ENCODE assay signal across 25 cellular contexts in genomic region chr1:177783052-177783451, GRCh38.
DNase-seq lines count a peak whose midpoint lies in the region; ATAC-seq, FAIRE-seq and TF ChIP-seq lines count a peak whose summit lies in the region.
"Had no signal": no experiment of that assay in that cellular context is flagged by ENCODE, and none has a peak within 500 bp of the region (broad histone marks: within the 10 kb centered on the region; RNA-seq: fewer than 3 reads in every experiment).

No MANE protein-coding gene starts in this region.

- no peak for FAIRE-seq in HepG2 (lab: Jason Lieb, UNC)
- FAIRE-seq: A549 had no signal

- TF ChIP-seq CTCF in HepG2 (CRISPR knock-in tag; IDR thresholded peaks at IDR 0.05), result peak; percentile 23; the same call in 1 of the 2 replicates
- peak in 1 of 4 donors; percentile 20 for TF ChIP-seq CTCF in right lobe of liver (IDR thresholded peaks at IDR 0.05)
- no peak for TF ChIP-seq CTCF in WTC11 (IDR thresholded peaks at IDR 0.05)
- peak; percentile 2 for TF ChIP-seq CTCF in smooth muscle cell (IDR thresholded peaks at IDR 0.05; ENCODE audit: borderline replicate concordance, insufficient read depth, poor library complexity, severe bottlenecking)

- POLR2A ChIA-PET in HepG2 (lab: Yijun Ruan, JAX), result no interaction called here
- POLR2A ChIA-PET in WTC11 (lab: Charles Lee), result no interaction called here

- no peak for TF ChIP-seq POLR2A in HepG2 (IDR thresholded peaks at IDR 0.05; ENCODE audit: insufficient read depth in 1 of 2, low read depth in 2 of 2, low read length in 2 of 2)
- no peak for TF ChIP-seq POLR2A in right lobe of liver (IDR thresholded peaks at IDR 0.05)

- no peaks in the 10 kb centered on the region for H3K9me3 Mint-ChIP-seq in WTC11
- H3K9me3 Mint-ChIP-seq: activated CD4-positive, alpha-beta T cell treated with anti-CD3 and anti-CD28 coated beads, Interleukin-2, amount 10 ng/mL, durations not matched to agents 7 days and 5 days; activated T-helper 1 cell treated with anti-CD3 and anti-CD28 coated beads, Interleukin-12 subunit alpha, Interleukin-12 subunit beta, Interleukin-2, Interleukin-4 antibody, amounts not matched to agents 30 ng/mL and 10 ng/mL and 1 ng/mL, durations not matched to agents 14 hours and 24 hours and 36 hours had no signal

- H3K4me1 Mint-ChIP-seq in WTC11, result peaks cover 29% of the 10 kb centered on the region
- H3K4me1 Mint-ChIP-seq: activated CD4-positive, alpha-beta T cell treated with anti-CD3 and anti-CD28 coated beads, Interleukin-2, amount 10 ng/mL, durations not matched to agents 7 days and 5 days; activated CD8-positive, alpha-beta memory T cell treated with anti-CD3 and anti-CD28 coated beads, Interleukin-2, amount 10 ng/mL, durations not matched to agents 7 days and 5 days; central memory CD8-positive, alpha-beta T cell had no signal

- intact Hi-C loops in HepG2 (cut with micrococcal nuclease; ENCODE audit: unreplicated experiment) (loop anchor here (5.0 kb wide), 2 partner anchors 296 to 886 kb away; no protein-coding TSS in a partner anchor), right lobe of liver (cut with DNase I) (no loop called here)

- in situ Hi-C loops in HepG2 (cut with HindIII; ENCODE audit: extremely low pct_ligation_motif_present, low pct_unique_long_range_greater_than_20kb), result loop anchor here (25.0 kb wide), 1 partner anchor 896 kb away; no protein-coding TSS in a partner anchor

- H3K9me3 ChIP-seq in HepG2 (ENCODE audit: low read length), result no peaks in the 10 kb centered on the region
- no peaks in the 10 kb centered on the region for H3K9me3 ChIP-seq in right lobe of liver
- H3K9me3 ChIP-seq in smooth muscle cell (replicated peaks; ENCODE audit: low read depth), result no peaks in the 10 kb centered on the region
- H3K9me3 ChIP-seq: A549, BE2C, SJSA1 had no signal

- no peak overlapping the region for H3K4me3 ChIP-seq in HepG2 (replicated peaks in 1 of 3; ENCODE audit: insufficient read depth in 1 of 3, low read depth in 2 of 3, low read length in 3 of 3)
- no peak overlapping the region for H3K4me3 ChIP-seq in right lobe of liver
- H3K4me3 ChIP-seq in smooth muscle cell, result no peak overlapping the region
- H3K4me3 ChIP-seq: A549, SJSA1 had no signal

- no peak overlapping the region for H2AFZ ChIP-seq in HepG2 (ENCODE audit: low read length)
- H2AFZ ChIP-seq in smooth muscle cell (ENCODE audit: low read depth), result no peak overlapping the region

- TF ChIP-seq EP300 in HepG2 (IDR thresholded peaks at IDR 0.05; ENCODE audit: low read depth in 2 of 2, low read length in 2 of 2), result no peak
- TF ChIP-seq EP300 in HepG2 (CRISPR knock-in tag; IDR thresholded peaks at IDR 0.05; ENCODE audit: borderline replicate concordance), result no peak

- H3K36me3 Mint-ChIP-seq in WTC11, result no peaks in the 10 kb centered on the region
- H3K36me3 Mint-ChIP-seq: activated CD8-positive, alpha-beta memory T cell treated with anti-CD3 and anti-CD28 coated beads, Interleukin-2, amount 10 ng/mL, durations not matched to agents 7 days and 5 days; natural killer cell treated with Interleukin-12 subunit alpha and Interleukin-12 subunit beta and Interleukin-15 and Interleukin-18, amount 100 ng/mL, for 72 hours had no signal

- H3K27ac ChIP-seq in HepG2 (ENCODE audit: extremely low read length, insufficient read depth, low read length), result no peak overlapping the region
- H3K27ac ChIP-seq in right lobe of liver, result no peak overlapping the region
- H3K27ac ChIP-seq in smooth muscle cell (ENCODE audit: low read depth), result no peak overlapping the region
- H3K27ac ChIP-seq: A549, foreskin keratinocyte, SJSA1 had no signal

- DNase-seq in HepG2 (ENCODE audit: low spot score) (peak; percentile 3), right lobe of liver (no peak), NAMALWA (ENCODE audit: low spot score) (peak; percentile 21), WTC11 (ENCODE audit: low spot score) (peak; percentile 56), smooth muscle cell (lab: John Stamatoyannopoulos, UW; ENCODE audit: unreplicated experiment) (no peak), islet precursor cell (no peak), NCI-H1048 (lab: John Stamatoyannopoulos, UW) (no peak)
- DNase-seq: activated CD4-positive, alpha-beta T cell treated with anti-CD3 and anti-CD28 coated beads, Interleukin-2, amount 10 ng/mL, durations not matched to agents 7 days and 5 days; activated CD8-positive, alpha-beta memory T cell treated with anti-CD3 and anti-CD28 coated beads, Interleukin-2, amount 10 ng/mL, durations not matched to agents 7 days and 5 days; activated naive CD4-positive, alpha-beta T cell treated with anti-CD3 and anti-CD28 coated beads, Interleukin-2, amount 50 U/mL, for 16 hours; aorta; BE2C; erythroblast; foreskin keratinocyte; NCI-H187; NCI-H69; posterior cingulate gyrus; substantia nigra had no signal

- ATAC-seq in HepG2 (no peak), right lobe of liver (no peak), WTC11 (peak; percentile 49), HG02981 (IDR thresholded peaks at IDR 0.05; ENCODE audit: unreplicated experiment) (no peak)
- ATAC-seq: A549; activated CD8-positive, alpha-beta memory T cell treated with anti-CD3 and anti-CD28 coated beads, Interleukin-2, amount 10 ng/mL, durations not matched to agents 7 days and 5 days; foreskin keratinocyte; natural killer cell treated with Interleukin-12 subunit alpha and Interleukin-12 subunit beta and Interleukin-15 and Interleukin-18, amount 100 ng/mL, for 72 hours had no signal

- H3K4me2 ChIP-seq in HepG2 (ENCODE audit: low read depth, low read length), result no peak overlapping the region
- H3K4me2 ChIP-seq in smooth muscle cell, result no peak overlapping the region
- H3K4me2 ChIP-seq: A549 had no signal

- TF ChIP-seq RAD21 in HepG2 (CRISPR knock-in tag; IDR thresholded peaks at IDR 0.05), result no peak

- H3K9ac ChIP-seq in HepG2 (ENCODE audit: insufficient read depth, low read depth, low read length), result no peak overlapping the region
- no peak overlapping the region for H3K9ac ChIP-seq in smooth muscle cell (ENCODE audit: low read depth)

- H3K36me3 ChIP-seq in HepG2 (replicated peaks in 1 of 2; ENCODE audit: control insufficient read depth in 1 of 2, insufficient read depth in 2 of 2, low read length in 2 of 2) (no peaks in the 10 kb centered on the region), right lobe of liver (no peaks in the 10 kb centered on the region), smooth muscle cell (ENCODE audit: low read depth) (no peaks in the 10 kb centered on the region)
- H3K36me3 ChIP-seq: BE2C, SJSA1 had no signal

- no peak overlapping the region for H3K4me3 Mint-ChIP-seq in WTC11
- H3K4me3 Mint-ChIP-seq: activated CD4-positive, alpha-beta T cell treated with anti-CD3 and anti-CD28 coated beads, Interleukin-2, amount 10 ng/mL, durations not matched to agents 7 days and 5 days; activated CD8-positive, alpha-beta memory T cell treated with anti-CD3 and anti-CD28 coated beads, Interleukin-2, amount 10 ng/mL, durations not matched to agents 7 days and 5 days; activated T-helper 1 cell treated with anti-CD3 and anti-CD28 coated beads, Interleukin-12 subunit alpha, Interleukin-12 subunit beta, Interleukin-2, Interleukin-4 antibody, amounts not matched to agents 30 ng/mL and 10 ng/mL and 1 ng/mL, durations not matched to agents 14 hours and 24 hours and 36 hours; central memory CD8-positive, alpha-beta T cell; natural killer cell treated with Interleukin-12 subunit alpha and Interleukin-12 subunit beta and Interleukin-15 and Interleukin-18, amount 100 ng/mL, for 72 hours; T-helper 1 cell treated with Interleukin-12 subunit alpha and Interleukin-12 subunit beta and Interleukin-4 antibody, amounts not matched to agents 30 μg/mL and 1 μg/mL, for 36 hours had no signal

- no peak overlapping the region for H3K27ac Mint-ChIP-seq in WTC11
- H3K27ac Mint-ChIP-seq: activated CD4-positive, alpha-beta T cell treated with anti-CD3 and anti-CD28 coated beads, Interleukin-2, amount 10 ng/mL, durations not matched to agents 7 days and 5 days; activated CD8-positive, alpha-beta memory T cell treated with anti-CD3 and anti-CD28 coated beads, Interleukin-2, amount 10 ng/mL, durations not matched to agents 7 days and 5 days; activated T-helper 1 cell treated with anti-CD3 and anti-CD28 coated beads, Interleukin-12 subunit alpha, Interleukin-12 subunit beta, Interleukin-2, Interleukin-4 antibody, amounts not matched to agents 30 ng/mL and 10 ng/mL and 1 ng/mL, durations not matched to agents 14 hours and 24 hours and 36 hours; natural killer cell treated with Interleukin-12 subunit alpha and Interleukin-12 subunit beta and Interleukin-15 and Interleukin-18, amount 100 ng/mL, for 72 hours; T-helper 1 cell treated with Interleukin-12 subunit alpha and Interleukin-12 subunit beta and Interleukin-4 antibody, amounts not matched to agents 30 μg/mL and 1 μg/mL, for 36 hours had no signal

- no peaks in the 10 kb centered on the region for H3K4me1 ChIP-seq in HepG2 (ENCODE audit: insufficient read depth, low read length)
- H3K4me1 ChIP-seq in right lobe of liver, result no peaks in the 10 kb centered on the region
- peaks cover 10% of the 10 kb centered on the region for H3K4me1 ChIP-seq in smooth muscle cell (ENCODE audit: low read depth)
- H3K4me1 ChIP-seq: A549, BE2C, foreskin keratinocyte, SJSA1 had no signal

- peaks cover 0 to 4% of the 10 kb centered on the region in 2 experiments; a peak in 1 of 5 replicates for H3K27me3 ChIP-seq in HepG2 (ENCODE audit: control insufficient read depth in 1 of 2, insufficient read depth in 2 of 2, low read length in 2 of 2)
- no peaks in the 10 kb centered on the region for H3K27me3 ChIP-seq in right lobe of liver
- peaks cover 17% of the 10 kb centered on the region for H3K27me3 ChIP-seq in smooth muscle cell (ENCODE audit: low read depth)
- H3K27me3 ChIP-seq: BE2C, SJSA1 had no signal

- H3K27me3 Mint-ChIP-seq in WTC11 (ENCODE audit: low read depth), result no peaks in the 10 kb centered on the region
- H3K27me3 Mint-ChIP-seq: activated CD4-positive, alpha-beta T cell treated with anti-CD3 and anti-CD28 coated beads, Interleukin-2, amount 10 ng/mL, durations not matched to agents 7 days and 5 days; activated CD8-positive, alpha-beta memory T cell treated with anti-CD3 and anti-CD28 coated beads, Interleukin-2, amount 10 ng/mL, durations not matched to agents 7 days and 5 days; central memory CD8-positive, alpha-beta T cell; natural killer cell treated with Interleukin-12 subunit alpha and Interleukin-12 subunit beta and Interleukin-15 and Interleukin-18, amount 100 ng/mL, for 72 hours had no signal

- WGBS in HepG2 (ENCODE audit: low lambda C conversion rate), result 6% methylated on average over 4 of the region's 4 CpGs
- WGBS in right lobe of liver (ENCODE audit: insufficient coverage, low coverage, low lambda C conversion rate, missing lambda C conversion rate), result 46% methylated on average over 4 of the region's 4 CpGs
- WGBS in smooth muscle cell (ENCODE audit: low lambda C conversion rate), result 58% methylated on average over 4 of the region's 4 CpGs

- H3K79me2 ChIP-seq in HepG2 (ENCODE audit: insufficient read depth, low read length) (no peaks in the 10 kb centered on the region), smooth muscle cell (ENCODE audit: low read depth) (no peaks in the 10 kb centered on the region)

- no TSS peak for BruUV-seq in HepG2 (replicated peaks; lab: Mats Ljungman, UMichigan)

- no peaks in the 10 kb centered on the region for H3F3A ChIP-seq in smooth muscle cell (ENCODE audit: low read depth)

- CTCF ChIA-PET in HepG2 (lab: Yijun Ruan, JAX; ENCODE audit: low intra/inter-chr PET ratio, low total read pairs), result no interaction called here
- CTCF ChIA-PET in WTC11 (lab: Charles Lee), result interaction anchor here (0.6 to 1.3 kb wide), 8 partner anchors 9 to 614 kb away, joined by 3 to 10 read pairs (median 3); no protein-coding TSS in a partner anchor

- H4K20me1 ChIP-seq in HepG2 (ENCODE audit: insufficient read depth, low read length), result no peaks in the 10 kb centered on the region
- no peaks in the 10 kb centered on the region for H4K20me1 ChIP-seq in smooth muscle cell (ENCODE audit: low read depth)

Comparison
In these comparisons a context has a peak if more than half of its experiments do, and no peak if none do; other contexts are left out.
1. DNase-seq: peak in HepG2 (single experiment), NAMALWA (single experiment) and WTC11 (single experiment); none in right lobe of liver (0 of 3), smooth muscle cell (single experiment), islet precursor cell (single experiment) and NCI-H1048 (single experiment).
2. Of the 50 proteins assayed by ChIP-seq in both HepG2 and WTC11: peak only in HepG2: CTCF; only in WTC11: none; in both: none; in neither: 49.